8 cellular contexts compared by ENCODE assay signal in genomic region chr12:76790564-76791552, GRCh38. TPM values are rescaled to one million over a fixed set of nuclear protein-coding genes. Genes with fewer than 3 reads are reported as not detected.
A peak's percentile ranks its signal among the peaks of the same experiment; 100 is the strongest.
DNase-seq lines count a peak whose midpoint lies in the region; ATAC-seq and TF ChIP-seq lines count a peak whose summit lies in the region.

No MANE protein-coding gene starts in this region.

- H2AK9ac ChIP-seq in IMR-90 (replicated peaks; ENCODE audit: low read depth, low read length, poor library complexity) = no peak overlapping the region

- no peak overlapping the region for H4K91ac ChIP-seq in IMR-90 (ENCODE audit: insufficient read depth, low read depth, low read length)

- H4K8ac ChIP-seq in IMR-90 (ENCODE audit: low read depth in 2 of 2, low read length in 2 of 2) = no peak overlapping the region; a peak in 1 of 4 replicates

- POLR2A ChIA-PET in IMR-90 (lab: Charles Lee; ENCODE audit: unreplicated experiment) = no interaction called here

- peak overlapping the region; percentile 83 for H2BK5ac ChIP-seq in IMR-90 (ENCODE audit: low read depth, low read length, poor library complexity, severe bottlenecking)

- in situ Hi-C loops in IMR-90 (cut with MboI; ENCODE audit: low sequenced_read_pairs) = loop anchor here (5.0 kb wide), 1 partner anchor 174 kb away; no protein-coding TSS in a partner anchor

- H3K27me3 ChIP-seq in IMR-90 (ENCODE audit: control insufficient read depth, insufficient read depth, low read length) (no peaks in the 10 kb centered on the region), sigmoid colon (no peaks in the 10 kb centered on the region)

- no peak for TF ChIP-seq EP300 in sigmoid colon (IDR thresholded peaks at IDR 0.05)

- H2BK20ac ChIP-seq in IMR-90 (ENCODE audit: low read depth, low read length) = no peak overlapping the region

- no peak overlapping the region for H3K14ac ChIP-seq in IMR-90 (replicated peaks; ENCODE audit: low read depth, low read length)

- H3K36me3 ChIP-seq in IMR-90 (ENCODE audit: control insufficient read depth, insufficient read depth, low read length) (no peaks in the 10 kb centered on the region), sigmoid colon (no peaks in the 10 kb centered on the region)

- TF ChIP-seq RAD21 in IMR-90 (IDR thresholded peaks at IDR 0.05; ENCODE audit: low read length) = peak; percentile 84

- dilution Hi-C loops in IMR-90 (cut with HindIII; ENCODE audit: low sequenced_read_pairs, unreplicated experiment) = no loop called here

- H3K4me1 ChIP-seq in IMR-90 (ENCODE audit: control insufficient read depth, insufficient read depth, low read length) (no peaks in the 10 kb centered on the region; the same call in 1 of the 2 replicates), sigmoid colon (peaks cover 0 to 61% (median 33%) of the 10 kb centered on the region in 4 donors)

- TF ChIP-seq CTCF in IMR-90 (conservative IDR thresholded peaks at IDR 0.05; ENCODE audit: low read depth, low read length) = peak; percentile 72
- peak; percentile 45 for TF ChIP-seq CTCF in fibroblast of pulmonary artery (IDR thresholded peaks at IDR 0.05; ENCODE audit: low read length, missing control alignments)
- peak; percentile 41 to 70 (median 56) for TF ChIP-seq CTCF in sigmoid colon (IDR thresholded peaks at IDR 0.05)

- ATAC-seq in IMR-90 (ENCODE audit: low read depth) (no peak), GM21576 (IDR thresholded peaks at IDR 0.05; ENCODE audit: unreplicated experiment) (no peak), HG02870 (IDR thresholded peaks at IDR 0.05; ENCODE audit: unreplicated experiment) (no peak), GM18870 (IDR thresholded peaks at IDR 0.05; ENCODE audit: unreplicated experiment) (no peak)

- H3K4me2 ChIP-seq in IMR-90 (ENCODE audit: low read depth, low read length) = no peak overlapping the region

- no peaks in the 10 kb centered on the region for H3K9me1 ChIP-seq in IMR-90 (ENCODE audit: insufficient read depth, low read length)

- no peak overlapping the region for H3K4me3 ChIP-seq in IMR-90 (ENCODE audit: insufficient read depth, low read depth, low read length)
- H3K4me3 ChIP-seq in fibroblast of pulmonary artery (replicated peaks; ENCODE audit: low read depth, low read length) = no peak overlapping the region
- H3K4me3 ChIP-seq in sigmoid colon = no peak overlapping the region

- H3K56ac ChIP-seq in IMR-90 (ENCODE audit: extremely low read depth, insufficient read depth, low read length) = no peak overlapping the region

- peak; percentile 4 for DNase-seq in GDM1 (lab: John Stamatoyannopoulos, UW)
- DNase-seq in IMR-90 = peak; percentile 37
- DNase-seq in RPMI8226 = peak; percentile 25
- DNase-seq in fibroblast of pulmonary artery (ENCODE audit: low read depth) = peak; percentile 37
- DNase-seq in sigmoid colon = no peak

- intact Hi-C loops in IMR-90 (cut with micrococcal nuclease) (loop anchor here (1.0 kb wide), 2 partner anchors 170 to 220 kb away; no protein-coding TSS in a partner anchor), sigmoid colon (cut with DNase I) (loop anchor here (1.0 kb wide), 1 partner anchor 170 kb away; no protein-coding TSS in a partner anchor)

- H3K9ac ChIP-seq in IMR-90 (ENCODE audit: low read depth, low read length) = no peak overlapping the region

- H3K18ac ChIP-seq in IMR-90 (ENCODE audit: low read depth, low read length) = peak overlapping the region; percentile 41; the same call in 1 of the 2 replicates

- no peak overlapping the region for H2AK5ac ChIP-seq in IMR-90 (ENCODE audit: low read depth, low read length)

- TF ChIP-seq POLR2A in IMR-90 (IDR thresholded peaks at IDR 0.05; ENCODE audit: low read depth, low read length) = no peak
- no peak for TF ChIP-seq POLR2A in sigmoid colon (IDR thresholded peaks at IDR 0.05)

- peaks cover 12 to 49% of the 10 kb centered on the region in 2 experiments for H3K79me1 ChIP-seq in IMR-90 (ENCODE audit: low read depth in 1 of 2, low read length in 2 of 2)

- H2BK15ac ChIP-seq in IMR-90 (ENCODE audit: low read depth, low read length) = no peak overlapping the region

- no peak overlapping the region for H2AFZ ChIP-seq in IMR-90 (replicated peaks; ENCODE audit: low read length, poor library complexity)

- H3K9me3 ChIP-seq in IMR-90 (ENCODE audit: control insufficient read depth, insufficient read depth, low read length) = no peaks in the 10 kb centered on the region; the same call in 1 of the 2 replicates
- H3K9me3 ChIP-seq in sigmoid colon = no peaks in the 10 kb centered on the region

- H3K27ac ChIP-seq in IMR-90 (ENCODE audit: insufficient read depth, low read length) (no peak overlapping the region), sigmoid colon (peak overlapping the region in 2 of 4 donors; percentile 12 to 22)

- 100% methylated on average over 2 of the region's 4 CpGs; no CpG with 5 or more reads in 1 of the 2 experiments for WGBS in IMR-90 (ENCODE audit: extremely low coverage in 2 of 2, insufficient read length in 1 of 2), 2 experiments
- 40 to 54% methylated on average over 4 of the region's 4 CpGs for WGBS in sigmoid colon, 2 donors

- H2BK120ac ChIP-seq in IMR-90 (ENCODE audit: low read depth, low read length) = no peak overlapping the region

- no peak overlapping the region for H3K4ac ChIP-seq in IMR-90 (ENCODE audit: low read depth, low read length)

- CTCF ChIA-PET in IMR-90 (lab: Yijun Ruan, JAX) = interaction anchor here (0.6 to 2.0 kb wide), 10 partner anchors 10 to 220 kb away, joined by 3 to 13 read pairs (median 3); no protein-coding TSS in a partner anchor

- no TSS peak for BruUV-seq in IMR-90 (replicated peaks; lab: Mats Ljungman, UMichigan)

- peaks cover 13% of the 10 kb centered on the region; the same call in 1 of the 2 replicates for H4K20me1 ChIP-seq in IMR-90 (ENCODE audit: insufficient read depth, low read length)

- H4K5ac ChIP-seq in IMR-90 (ENCODE audit: low read depth, low read length) = peak overlapping the region; percentile 54; the same call in 1 of the 2 replicates

- H3K23ac ChIP-seq in IMR-90 (ENCODE audit: low read depth, low read length) = no peak overlapping the region

TF ChIP-seq in IMR-90, 13 proteins besides CTCF, POLR2A, EP300 and RAD21:
- TF ChIP-seq SMC3 (IDR thresholded peaks at IDR 0.05; ENCODE audit: low read depth, low read length) = peak; percentile 83
- TF ChIP-seq RCOR1 (IDR thresholded peaks at IDR 0.05; ENCODE audit: insufficient replicate concordance, low read length) = no peak

RNA-seq across cellular contexts. Expression of gene ZDHHC17, which starts 26.9 kb away (rescaled TPM):
- total RNA-seq in IMR-90 (2012; rRNA removed) = 86.4 and 125 TPM in 2 replicates
- polyA plus RNA-seq in IMR-90 (2012; rRNA removed) = 23.3 and 24.8 TPM in 2 replicates
- polyA plus RNA-seq in IMR-90 (2012; cell fraction: cytosol; rRNA removed) = 3.4 and 4.4 TPM in 2 replicates
- 13.2 and 134 TPM in 2 replicates for polyA plus RNA-seq in IMR-90 (2012; cell fraction: nucleus; rRNA removed; ENCODE audit: low replicate concordance)
- 10 to 100 TPM; 38.6 to 54.3 (median 49.1) TPM for total RNA-seq in sigmoid colon
- polyA plus RNA-seq in sigmoid colon = 1 to 10 TPM in 2 of 3 donors, under 1 TPM in 1; 0.92 to 8.2 (median 5.4) TPM
